1 cellular context compared by ENCODE assay signal in the genomic region with DNA sequence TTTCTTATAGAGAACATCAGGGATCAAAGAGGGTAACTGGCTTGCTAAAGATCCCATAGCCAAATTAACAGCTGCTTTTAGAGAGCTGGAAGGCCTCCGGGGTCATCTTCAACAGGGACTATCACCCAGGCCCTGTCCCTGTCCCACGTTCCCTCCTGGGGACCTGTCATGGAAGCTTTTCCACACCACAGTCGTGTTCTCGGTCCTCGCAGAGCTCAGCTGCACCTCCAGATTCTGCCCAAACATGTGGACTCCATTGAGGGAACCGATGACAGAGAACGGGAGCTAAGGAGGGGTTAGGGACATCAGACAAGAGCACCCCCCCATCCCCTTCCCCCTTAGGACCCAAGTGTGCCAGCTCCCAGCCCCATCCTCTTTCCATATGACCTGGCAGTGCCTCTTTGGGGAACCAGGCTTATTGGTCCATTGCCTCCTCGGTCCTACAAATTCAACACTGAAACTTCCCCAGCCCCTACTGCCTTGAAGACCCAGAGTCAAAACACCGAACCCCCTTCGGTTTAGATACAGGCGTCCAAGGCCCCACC.
TF ChIP-seq lines count a peak whose summit lies in the region.

No MANE protein-coding gene starts in this region.

TF ChIP-seq in IMR-90, 13 proteins besides CTCF, POLR2A, EP300 and RAD21 (continued from another document):
- TF ChIP-seq BHLHE40 (IDR thresholded peaks at IDR 0.05; ENCODE audit: low read depth, low read length) (no peak), CEBPB (IDR thresholded peaks at IDR 0.05; ENCODE audit: low read depth, low read length) (no peak), MXI1 (IDR thresholded peaks at IDR 0.05; ENCODE audit: borderline replicate concordance, low read depth, low read length) (no peak), SMC3 (IDR thresholded peaks at IDR 0.05; ENCODE audit: low read depth, low read length) (no peak), CHD1 (IDR thresholded peaks at IDR 0.05; ENCODE audit: low read depth, low read length) (no peak)
